Comparison of ENCODE assay signal across 10 cellular contexts in the genomic region with DNA sequence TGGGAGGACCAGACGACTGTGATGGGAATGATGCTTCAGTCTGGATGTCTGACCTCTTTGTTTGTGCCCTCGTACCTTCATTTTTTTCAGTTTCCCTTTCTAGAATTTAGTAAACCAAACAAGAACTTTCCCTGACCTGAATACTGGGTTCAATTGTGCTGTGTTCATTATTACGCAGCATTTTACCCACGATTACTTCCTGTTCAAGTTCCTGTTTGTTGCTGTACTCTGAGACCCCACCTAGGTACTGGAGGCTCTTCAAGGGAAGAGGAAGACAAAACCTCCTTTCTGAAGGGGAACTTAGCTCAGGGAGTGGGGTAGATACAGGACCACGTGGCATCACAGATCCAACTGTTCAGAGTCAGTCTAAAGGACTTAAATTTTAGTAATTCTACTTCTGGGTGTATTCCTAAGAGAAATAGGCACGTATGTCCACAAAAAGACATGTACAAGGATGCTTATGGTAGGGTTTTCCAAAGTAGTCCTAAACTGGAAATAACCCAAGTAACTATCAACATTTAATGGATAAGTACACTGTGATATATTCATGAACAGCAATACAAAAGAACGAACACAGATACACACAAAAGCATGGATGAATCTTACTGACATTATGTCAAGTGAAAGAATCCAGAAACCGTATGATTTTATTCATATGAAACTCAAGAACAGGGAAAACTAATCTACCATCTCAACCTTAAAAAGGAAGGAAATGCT. TPM values are rescaled to one million over a fixed set of nuclear protein-coding genes. Genes with fewer than 3 reads are reported as not detected.
DNase-seq lines count a peak whose midpoint lies in the region; ATAC-seq, FAIRE-seq and TF ChIP-seq lines count a peak whose summit lies in the region.
"Had no signal": no experiment of that assay in that cellular context is flagged by ENCODE, and none has a peak within 500 bp of the region (broad histone marks: within the 10 kb centered on the region; RNA-seq: fewer than 3 reads in every experiment).

No MANE protein-coding gene starts in this region.

- ATAC-seq in GM18499 (IDR thresholded peaks at IDR 0.05; ENCODE audit: insufficient read depth, unreplicated experiment), result peak; percentile 39
- ATAC-seq in GM23338, result no peak

- H3K27ac ChIP-seq in GM23338 (ENCODE audit: low read depth) (no peak overlapping the region), OCI-LY1 (ENCODE audit: low read depth, low read length, poor library complexity, severe bottlenecking) (no peak overlapping the region)
- H3K27ac ChIP-seq: testis had no signal

- H3K27me3 ChIP-seq in GM23338 (ENCODE audit: insufficient read depth) (no peaks in the 10 kb centered on the region), OCI-LY1 (ENCODE audit: insufficient read depth, low read length) (no peaks in the 10 kb centered on the region)
- H3K27me3 ChIP-seq: testis had no signal

- H3K27me3 Mint-ChIP-seq in GM23338 (ENCODE audit: insufficient read depth, low read depth, poor library complexity) (peaks cover 4% of the 10 kb centered on the region), immature natural killer cell (ENCODE audit: low read depth in 3 of 3) (peaks cover 2 to 6% (median 4%) of the 10 kb centered on the region in 3 donors)

- H3K36me3 ChIP-seq in GM23338 (ENCODE audit: insufficient read depth) (no peaks in the 10 kb centered on the region), OCI-LY1 (ENCODE audit: insufficient read depth, low read length) (no peaks in the 10 kb centered on the region; the same call in 1 of the 2 replicates)

- no peak overlapping the region for H3K4me3 ChIP-seq in GM23338
- H3K4me3 ChIP-seq in OCI-LY1 (ENCODE audit: low read depth, low read length, poor library complexity, severe bottlenecking), result no peak overlapping the region
- H3K4me3 ChIP-seq: testis had no signal

- H2AFZ ChIP-seq in GM23338 (peak overlapping the region; percentile 63; the same call in 1 of the 2 replicates), OCI-LY1 (ENCODE audit: low read length) (peak overlapping the region; percentile 83)

- H3K4me3 Mint-ChIP-seq in GM23338 (no peak overlapping the region), immature natural killer cell (peak overlapping the region; percentile 69 to 77 (median 73))

- H3K9me3 Mint-ChIP-seq in GM23338 (peaks cover 19% of the 10 kb centered on the region; the same call in 2 of the 3 replicates), immature natural killer cell (peaks cover 0 to 20% (median 14%) of the 10 kb centered on the region in 6 donors)

- peaks cover 4% of the 10 kb centered on the region; the same call in 1 of the 2 replicates for H3K9me3 ChIP-seq in OCI-LY1 (ENCODE audit: low read length)
- H3K9me3 ChIP-seq: testis had no signal

- H3K79me2 ChIP-seq in GM23338 (replicated peaks; ENCODE audit: insufficient read depth) (no peaks in the 10 kb centered on the region), OCI-LY1 (ENCODE audit: insufficient read depth, low read length) (no peaks in the 10 kb centered on the region)

- H3K4me1 ChIP-seq in GM23338 (ENCODE audit: insufficient read depth), result no peaks in the 10 kb centered on the region
- peaks cover 12% of the 10 kb centered on the region for H3K4me1 ChIP-seq in OCI-LY1 (ENCODE audit: insufficient read depth, low read length, severe bottlenecking)
- H3K4me1 ChIP-seq: testis had no signal

- no peaks in the 10 kb centered on the region for H3F3A ChIP-seq in GM23338 (replicated peaks; ENCODE audit: low read depth)
- H3F3A ChIP-seq in OCI-LY1 (ENCODE audit: insufficient read depth, low read length), result no peaks in the 10 kb centered on the region

- no peak overlapping the region for H3K27ac Mint-ChIP-seq in GM23338
- peak overlapping the region; percentile 85 to 97 (median 90) for H3K27ac Mint-ChIP-seq in immature natural killer cell

- H3K4me2 ChIP-seq in GM23338, result no peak overlapping the region
- H3K4me2 ChIP-seq in OCI-LY1 (ENCODE audit: low read length), result 0 out of 2 replicates have a peak overlapping the region, but pooled peaks have one; percentile 4

- TF ChIP-seq CTCF in GM23338 (conservative IDR thresholded peaks at IDR 0.05; ENCODE audit: low read depth in 2 of 2) (no peak), OCI-LY1 (IDR thresholded peaks at IDR 0.05; ENCODE audit: low read length) (no peak)

- no peak overlapping the region for H3K9ac ChIP-seq in OCI-LY1 (ENCODE audit: low read length)

- no peak for DNase-seq in GM23338 (ENCODE audit: low spot score)
- DNase-seq in immature natural killer cell, result peak; percentile 40 to 64 (median 41)
- DNase-seq in NCI-H1436 (lab: John Stamatoyannopoulos, UW), result no peak
- DNase-seq in HUDEP-2 (lab: John Stamatoyannopoulos, UW; ENCODE audit: unreplicated experiment in 76 of 76), result no peak
- DNase-seq in NCI-H526 treated with DMSO at 0.1 percent for 48 hours (lab: John Stamatoyannopoulos, UW), result no peak
- no peak for DNase-seq in HTR-8/SVneo (ENCODE audit: insufficient read length, low spot score)
- DNase-seq: testis had no signal

- H3K36me3 Mint-ChIP-seq in GM23338 (ENCODE audit: low read depth), result no peaks in the 10 kb centered on the region
- peaks cover 0 to 18% (median 3%) of the 10 kb centered on the region in 3 donors for H3K36me3 Mint-ChIP-seq in immature natural killer cell

- H4K20me1 ChIP-seq in GM23338 (replicated peaks; ENCODE audit: insufficient read depth), result no peaks in the 10 kb centered on the region
- H4K20me1 ChIP-seq in OCI-LY1 (ENCODE audit: insufficient read depth, low read length), result no peaks in the 10 kb centered on the region

- no peaks in the 10 kb centered on the region for H3K4me1 Mint-ChIP-seq in GM23338
- peaks cover 54 to 66% of the 10 kb centered on the region in 2 donors for H3K4me1 Mint-ChIP-seq in immature natural killer cell

- no peak for FAIRE-seq in HTR-8/SVneo (lab: Jason Lieb, UNC)

- H3K9me2 ChIP-seq in GM23338 (ENCODE audit: insufficient read depth) (0 out of 2 replicates have a peak, but pooled peaks cover 1% of the 10 kb centered on the region), OCI-LY1 (ENCODE audit: low read depth, low read length) (no peaks in the 10 kb centered on the region)

TF ChIP-seq in GM23338, 12 proteins besides CTCF, POLR2A, EP300 and RAD21:
- TF ChIP-seq NANOG (IDR thresholded peaks at IDR 0.05; ENCODE audit: borderline replicate concordance), result no peak
- TF ChIP-seq EZH2 (IDR thresholded peaks at IDR 0.05; ENCODE audit: low read depth, unreplicated experiment), result no peak
- no peak for TF ChIP-seq ZNF331 (CRISPR knock-in tag; IDR thresholded peaks at IDR 0.05; ENCODE audit: low read depth)
- TF ChIP-seq EZH2phosphoT487 (IDR thresholded peaks at IDR 0.05; ENCODE audit: unreplicated experiment), result no peak

RNA-seq across cellular contexts. Expression of a gene that starts 9.1 kb away (rescaled TPM):
- total RNA-seq in GM23338 (2014; rRNA removed; shearing (Covaris generic)), result 9.2 and 16.4 TPM in 2 replicates
- polyA plus RNA-seq in GM23338 (2016; fragmentation: Nextera tagmentation; extraction: Ambion mirVana), result 3.7 and 3.8 TPM in 2 replicates
- 100 to 1,000 TPM in 2 of 3 donors, 10 to 100 TPM in 1; 78.7 to 110 (median 104) TPM for polyA plus RNA-seq in immature natural killer cell
- total RNA-seq: dermis microvascular lymphatic vessel endothelial cell had no signal

Comparison
In these comparisons a context has a peak if more than half of its experiments do, and no peak if none do; other contexts are left out.
1. DNase-seq: peak in immature natural killer cell (3 of 3); none in GM23338 (single experiment), NCI-H1436 (single experiment), HUDEP-2 (0 of 76), NCI-H526 treated with DMSO at 0.1 percent for 48 hours (single experiment) and HTR-8/SVneo (single experiment).
2. RNA of a gene that starts 9.1 kb away (polyA plus RNA-seq): 78.7 to 110 TPM in immature natural killer cell; 3.7 to 3.8 TPM in GM23338; every median in the first group is over 10 times any median in the second.